2 cellular contexts compared by ENCODE assay signal in the genomic region with DNA sequence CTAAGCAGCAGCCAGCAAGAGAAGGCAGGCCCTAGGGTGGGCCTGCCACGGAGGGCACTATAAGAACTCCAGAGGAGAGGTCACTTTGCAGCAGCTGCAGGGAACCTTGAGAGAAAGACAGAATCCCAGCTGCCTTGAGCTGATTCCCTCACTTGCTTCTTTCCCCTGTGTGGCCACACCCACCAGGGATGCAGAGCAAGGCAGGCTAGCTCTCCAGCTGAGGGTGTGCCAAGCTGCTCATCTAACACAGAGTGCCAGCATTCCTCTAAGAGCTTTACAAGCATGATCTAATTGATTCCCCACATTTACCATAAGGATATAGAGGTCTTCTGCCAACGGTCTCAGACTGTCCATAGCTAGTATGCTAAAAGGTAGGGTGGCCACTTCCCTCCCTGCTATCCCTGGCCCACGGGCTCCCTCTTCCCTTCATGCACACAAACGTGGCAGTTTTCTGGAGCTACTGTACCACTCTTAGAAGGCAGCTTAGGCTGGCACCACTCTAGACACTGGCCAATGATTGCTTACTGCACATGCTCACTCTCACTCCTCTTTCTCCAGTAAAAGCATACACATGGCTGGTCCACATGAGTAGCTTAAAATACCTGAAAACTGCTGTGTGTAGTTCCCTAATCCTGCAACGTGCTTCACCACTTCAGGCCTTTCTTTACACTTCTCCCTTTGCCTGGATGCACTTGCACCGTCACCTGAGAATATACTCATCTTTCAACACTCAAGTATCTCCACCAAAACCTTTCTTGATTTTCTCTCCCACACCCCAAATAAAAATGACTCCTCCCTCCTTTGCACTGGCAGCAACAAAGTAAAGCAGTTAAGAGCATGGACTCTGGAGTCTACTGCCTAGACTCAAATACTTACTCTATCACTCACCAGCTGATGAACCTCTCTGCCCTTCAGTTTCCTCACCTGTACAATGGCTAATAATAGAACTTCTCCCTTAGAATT.
TF ChIP-seq lines count a peak whose summit lies in the region.

No MANE protein-coding gene starts in this region.

TF ChIP-seq in SK-N-SH treated with all-trans-retinoic acid at 6 μM for 48 hours, 23 proteins besides CTCF, POLR2A, EP300 and RAD21:
- TF ChIP-seq, protein P1, sequence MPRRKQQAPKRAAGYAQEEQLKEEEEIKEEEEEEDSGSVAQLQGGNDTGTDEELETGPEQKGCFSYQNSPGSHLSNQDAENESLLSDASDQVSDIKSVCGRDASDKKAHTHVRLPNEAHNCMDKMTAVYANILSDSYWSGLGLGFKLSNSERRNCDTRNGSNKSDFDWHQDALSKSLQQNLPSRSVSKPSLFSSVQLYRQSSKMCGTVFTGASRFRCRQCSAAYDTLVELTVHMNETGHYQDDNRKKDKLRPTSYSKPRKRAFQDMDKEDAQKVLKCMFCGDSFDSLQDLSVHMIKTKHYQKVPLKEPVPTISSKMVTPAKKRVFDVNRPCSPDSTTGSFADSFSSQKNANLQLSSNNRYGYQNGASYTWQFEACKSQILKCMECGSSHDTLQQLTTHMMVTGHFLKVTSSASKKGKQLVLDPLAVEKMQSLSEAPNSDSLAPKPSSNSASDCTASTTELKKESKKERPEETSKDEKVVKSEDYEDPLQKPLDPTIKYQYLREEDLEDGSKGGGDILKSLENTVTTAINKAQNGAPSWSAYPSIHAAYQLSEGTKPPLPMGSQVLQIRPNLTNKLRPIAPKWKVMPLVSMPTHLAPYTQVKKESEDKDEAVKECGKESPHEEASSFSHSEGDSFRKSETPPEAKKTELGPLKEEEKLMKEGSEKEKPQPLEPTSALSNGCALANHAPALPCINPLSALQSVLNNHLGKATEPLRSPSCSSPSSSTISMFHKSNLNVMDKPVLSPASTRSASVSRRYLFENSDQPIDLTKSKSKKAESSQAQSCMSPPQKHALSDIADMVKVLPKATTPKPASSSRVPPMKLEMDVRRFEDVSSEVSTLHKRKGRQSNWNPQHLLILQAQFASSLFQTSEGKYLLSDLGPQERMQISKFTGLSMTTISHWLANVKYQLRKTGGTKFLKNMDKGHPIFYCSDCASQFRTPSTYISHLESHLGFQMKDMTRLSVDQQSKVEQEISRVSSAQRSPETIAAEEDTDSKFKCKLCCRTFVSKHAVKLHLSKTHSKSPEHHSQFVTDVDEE (CRISPR knock-in tag; IDR thresholded peaks at IDR 0.05): no peak

TF ChIP-seq in SK-N-SH, 30 proteins besides CTCF, POLR2A, EP300 and RAD21 (continued from another document):
- TF ChIP-seq, protein P2, sequence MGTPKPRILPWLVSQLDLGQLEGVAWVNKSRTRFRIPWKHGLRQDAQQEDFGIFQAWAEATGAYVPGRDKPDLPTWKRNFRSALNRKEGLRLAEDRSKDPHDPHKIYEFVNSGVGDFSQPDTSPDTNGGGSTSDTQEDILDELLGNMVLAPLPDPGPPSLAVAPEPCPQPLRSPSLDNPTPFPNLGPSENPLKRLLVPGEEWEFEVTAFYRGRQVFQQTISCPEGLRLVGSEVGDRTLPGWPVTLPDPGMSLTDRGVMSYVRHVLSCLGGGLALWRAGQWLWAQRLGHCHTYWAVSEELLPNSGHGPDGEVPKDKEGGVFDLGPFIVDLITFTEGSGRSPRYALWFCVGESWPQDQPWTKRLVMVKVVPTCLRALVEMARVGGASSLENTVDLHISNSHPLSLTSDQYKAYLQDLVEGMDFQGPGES (IDR thresholded peaks at IDR 0.05; ENCODE audit: low read depth, low read length): no peak
- no peak for TF ChIP-seq MEF2A (IDR thresholded peaks at IDR 0.05; ENCODE audit: borderline replicate concordance, low read depth)
- TF ChIP-seq, protein P3, sequence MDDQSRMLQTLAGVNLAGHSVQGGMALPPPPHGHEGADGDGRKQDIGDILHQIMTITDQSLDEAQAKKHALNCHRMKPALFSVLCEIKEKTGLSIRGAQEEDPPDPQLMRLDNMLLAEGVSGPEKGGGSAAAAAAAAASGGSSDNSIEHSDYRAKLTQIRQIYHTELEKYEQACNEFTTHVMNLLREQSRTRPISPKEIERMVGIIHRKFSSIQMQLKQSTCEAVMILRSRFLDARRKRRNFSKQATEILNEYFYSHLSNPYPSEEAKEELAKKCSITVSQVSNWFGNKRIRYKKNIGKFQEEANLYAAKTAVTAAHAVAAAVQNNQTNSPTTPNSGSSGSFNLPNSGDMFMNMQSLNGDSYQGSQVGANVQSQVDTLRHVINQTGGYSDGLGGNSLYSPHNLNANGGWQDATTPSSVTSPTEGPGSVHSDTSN (IDR thresholded peaks at IDR 0.05): no peak
- no peak for TF ChIP-seq RFX5 (IDR thresholded peaks at IDR 0.05; ENCODE audit: low read length)
- TF ChIP-seq SIN3A (IDR thresholded peaks at IDR 0.05; ENCODE audit: borderline replicate concordance, low read depth, low read length): no peak
TF ChIP-seq in SK-N-SH: peak in this region for 0.
